8 cellular contexts compared by ENCODE assay signal in genomic region chr17:63930951-63931575, GRCh38. TPM values are rescaled to one million over a fixed set of nuclear protein-coding genes. Genes with fewer than 3 reads are reported as not detected.
DNase-seq lines count a peak whose midpoint lies in the region; ATAC-seq, FAIRE-seq and TF ChIP-seq lines count a peak whose summit lies in the region.

No MANE protein-coding gene starts in this region.

- 59% methylated on average over 16 of the region's 16 CpGs for WGBS in liver

- no peaks in the 10 kb centered on the region for H3K27me3 ChIP-seq in NT2/D1 (ENCODE audit: insufficient read depth, insufficient read length)
- H3K27me3 ChIP-seq in liver (ENCODE audit: control insufficient read depth in 4 of 4, insufficient read depth in 4 of 4, low read length in 3 of 4): no peaks in the 10 kb centered on the region

- no peak overlapping the region for H3K4me3 ChIP-seq in NT2/D1 (ENCODE audit: insufficient read length, low read depth)
- no peak overlapping the region for H3K4me3 ChIP-seq in liver (ENCODE audit: low read depth in 1 of 3, low read length in 3 of 3)

- no peak for TF ChIP-seq CTCF in liver (IDR thresholded peaks at IDR 0.05; ENCODE audit: low read depth, low read length, missing input control)

- DNase-seq in GM19239 (ENCODE audit: insufficient read length, low spot score) (peak; percentile 73), NT2/D1 (ENCODE audit: low read depth, low spot score) (no peak), putamen (ENCODE audit: low spot score) (no peak)
- DNase-seq in activated effector memory CD4-positive, alpha-beta T cell treated with Interleukin-2 at 50 U/mL for 16 hours: peak; percentile 62
- DNase-seq in stimulated activated naive CD4-positive, alpha-beta T cell (lab: John Stamatoyannopoulos, UW): peak; percentile 10 to 56 (median 34)

- peak overlapping the region; percentile 33 to 57 for H3K27ac ChIP-seq in liver (ENCODE audit: low read depth in 1 of 2, low read length in 2 of 2)

- ATAC-seq in HG02798 (IDR thresholded peaks at IDR 0.05; ENCODE audit: poor library complexity, unreplicated experiment) (no peak), GM21528 (IDR thresholded peaks at IDR 0.05; ENCODE audit: low FRiP score, unreplicated experiment) (no peak)

- H3K9ac ChIP-seq in NT2/D1 (ENCODE audit: insufficient read length, low read depth) (peak overlapping the region; percentile 38), liver (ENCODE audit: low read depth in 1 of 2, low read length in 2 of 2) (no peak overlapping the region)

- TF ChIP-seq RAD21 in liver (IDR thresholded peaks at IDR 0.05): no peak

- H3K4me1 ChIP-seq in NT2/D1 (ENCODE audit: insufficient read depth, insufficient read length) (peaks cover 16% of the 10 kb centered on the region), liver (ENCODE audit: control insufficient read depth in 4 of 4, insufficient read depth in 4 of 4, low read length in 3 of 4) (peaks cover 0 to 8% (median 2%) of the 10 kb centered on the region in 4 donors)

- H3K36me3 ChIP-seq in NT2/D1 (ENCODE audit: insufficient read depth, insufficient read length, low read length): no peaks in the 10 kb centered on the region
- H3K36me3 ChIP-seq in liver (ENCODE audit: control insufficient read depth in 4 of 4, insufficient read depth in 3 of 4, low read depth in 1 of 4, low read length in 3 of 4): no peaks in the 10 kb centered on the region

- peak; percentile 96 for FAIRE-seq in GM19239 (lab: Jason Lieb, UNC)

- H3K9me3 ChIP-seq in NT2/D1 (ENCODE audit: insufficient read depth, low read length) (no peaks in the 10 kb centered on the region), liver (ENCODE audit: control insufficient read depth in 4 of 4, low read length in 3 of 4) (no peaks in the 10 kb centered on the region)

TF ChIP-seq in liver, 16 proteins besides CTCF, POLR2A, EP300 and RAD21:
- TF ChIP-seq NR2F2 (IDR thresholded peaks at IDR 0.05) (peak; percentile 80), EGR1 (IDR thresholded peaks at IDR 0.05; ENCODE audit: low read depth in 2 of 2) (no peak), RXRA (IDR thresholded peaks at IDR 0.05) (peak; percentile 9 to 27), SP1 (IDR thresholded peaks at IDR 0.05) (peak; percentile 47), HNF4A (conservative IDR thresholded peaks at IDR 0.05) (no peak), JUND (IDR thresholded peaks at IDR 0.05) (no peak), FOXA2 (IDR thresholded peaks at IDR 0.05) (no peak), YY1 (IDR thresholded peaks at IDR 0.05) (no peak), GABPA (IDR thresholded peaks at IDR 0.05 in 1 of 2, conservative IDR thresholded peaks at IDR 0.05 in 1 of 2) (no peak), TAF1 (conservative IDR thresholded peaks at IDR 0.05) (no peak)
- TF ChIP-seq, protein P1, sequence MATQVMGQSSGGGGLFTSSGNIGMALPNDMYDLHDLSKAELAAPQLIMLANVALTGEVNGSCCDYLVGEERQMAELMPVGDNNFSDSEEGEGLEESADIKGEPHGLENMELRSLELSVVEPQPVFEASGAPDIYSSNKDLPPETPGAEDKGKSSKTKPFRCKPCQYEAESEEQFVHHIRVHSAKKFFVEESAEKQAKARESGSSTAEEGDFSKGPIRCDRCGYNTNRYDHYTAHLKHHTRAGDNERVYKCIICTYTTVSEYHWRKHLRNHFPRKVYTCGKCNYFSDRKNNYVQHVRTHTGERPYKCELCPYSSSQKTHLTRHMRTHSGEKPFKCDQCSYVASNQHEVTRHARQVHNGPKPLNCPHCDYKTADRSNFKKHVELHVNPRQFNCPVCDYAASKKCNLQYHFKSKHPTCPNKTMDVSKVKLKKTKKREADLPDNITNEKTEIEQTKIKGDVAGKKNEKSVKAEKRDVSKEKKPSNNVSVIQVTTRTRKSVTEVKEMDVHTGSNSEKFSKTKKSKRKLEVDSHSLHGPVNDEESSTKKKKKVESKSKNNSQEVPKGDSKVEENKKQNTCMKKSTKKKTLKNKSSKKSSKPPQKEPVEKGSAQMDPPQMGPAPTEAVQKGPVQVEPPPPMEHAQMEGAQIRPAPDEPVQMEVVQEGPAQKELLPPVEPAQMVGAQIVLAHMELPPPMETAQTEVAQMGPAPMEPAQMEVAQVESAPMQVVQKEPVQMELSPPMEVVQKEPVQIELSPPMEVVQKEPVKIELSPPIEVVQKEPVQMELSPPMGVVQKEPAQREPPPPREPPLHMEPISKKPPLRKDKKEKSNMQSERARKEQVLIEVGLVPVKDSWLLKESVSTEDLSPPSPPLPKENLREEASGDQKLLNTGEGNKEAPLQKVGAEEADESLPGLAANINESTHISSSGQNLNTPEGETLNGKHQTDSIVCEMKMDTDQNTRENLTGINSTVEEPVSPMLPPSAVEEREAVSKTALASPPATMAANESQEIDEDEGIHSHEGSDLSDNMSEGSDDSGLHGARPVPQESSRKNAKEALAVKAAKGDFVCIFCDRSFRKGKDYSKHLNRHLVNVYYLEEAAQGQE (IDR thresholded peaks at IDR 0.05): no peak
- TF ChIP-seq, protein P2, sequence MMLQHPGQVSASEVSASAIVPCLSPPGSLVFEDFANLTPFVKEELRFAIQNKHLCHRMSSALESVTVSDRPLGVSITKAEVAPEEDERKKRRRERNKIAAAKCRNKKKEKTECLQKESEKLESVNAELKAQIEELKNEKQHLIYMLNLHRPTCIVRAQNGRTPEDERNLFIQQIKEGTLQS (IDR thresholded peaks at IDR 0.05): no peak
- TF ChIP-seq, protein P3, sequence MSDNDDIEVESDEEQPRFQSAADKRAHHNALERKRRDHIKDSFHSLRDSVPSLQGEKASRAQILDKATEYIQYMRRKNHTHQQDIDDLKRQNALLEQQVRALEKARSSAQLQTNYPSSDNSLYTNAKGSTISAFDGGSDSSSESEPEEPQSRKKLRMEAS (IDR thresholded peaks at IDR 0.05): no peak

RNA-seq across cellular contexts. Expression of gene CD79B, which starts 1.1 kb away (rescaled TPM):
- total RNA-seq in liver: 1 to 10 TPM; 1.3 to 6.5 TPM
- 1 to 10 TPM; 3.4 to 3.6 TPM for polyA plus RNA-seq in liver

RNA-seq across cellular contexts. Expression of gene GH1, which starts 12.4 kb away (rescaled TPM):
- not detected for total RNA-seq in liver
- not detected for polyA plus RNA-seq in liver

RNA-seq across cellular contexts. Expression of gene CSHL1, which starts 20.0 kb away (rescaled TPM):
- not detected for total RNA-seq in liver
- not detected for polyA plus RNA-seq in liver

RNA-seq across cellular contexts. Expression of gene CSH1, which starts 34.7 kb away (rescaled TPM):
- total RNA-seq in liver: not detected
- polyA plus RNA-seq in liver: not detected

RNA-seq across cellular contexts. Expression of gene SCN4A, which starts 41.7 kb away (rescaled TPM):
- total RNA-seq in liver: 1 to 10 TPM in 1 of 2 donors, under 1 TPM in 1; 0.70 to 1.3 TPM
- under 1 TPM; 0.04 to 0.15 TPM for polyA plus RNA-seq in liver

Comparison
In these comparisons a context has a peak if more than half of its experiments do, and no peak if none do; other contexts are left out.
1. DNase-seq: peak in GM19239 (single experiment), activated effector memory CD4-positive, alpha-beta T cell treated with Interleukin-2 at 50 U/mL for 16 hours (single experiment) and stimulated activated naive CD4-positive, alpha-beta T cell (6 of 6); none in NT2/D1 (single experiment) and putamen (single experiment).